In genomic region chr9:123738664-123739063, GRCh38 we compare ENCODE assay signal across 1 cellular context.
TF ChIP-seq lines count a peak whose summit lies in the region.

No MANE protein-coding gene starts in this region.

TF ChIP-seq in HepG2, 621 proteins besides CTCF, POLR2A, EP300 and RAD21 (continued from another document and continues in another):
- TF ChIP-seq HNF1B (CRISPR knock-in tag; IDR thresholded peaks at IDR 0.05): no peak
- TF ChIP-seq, protein P1, sequence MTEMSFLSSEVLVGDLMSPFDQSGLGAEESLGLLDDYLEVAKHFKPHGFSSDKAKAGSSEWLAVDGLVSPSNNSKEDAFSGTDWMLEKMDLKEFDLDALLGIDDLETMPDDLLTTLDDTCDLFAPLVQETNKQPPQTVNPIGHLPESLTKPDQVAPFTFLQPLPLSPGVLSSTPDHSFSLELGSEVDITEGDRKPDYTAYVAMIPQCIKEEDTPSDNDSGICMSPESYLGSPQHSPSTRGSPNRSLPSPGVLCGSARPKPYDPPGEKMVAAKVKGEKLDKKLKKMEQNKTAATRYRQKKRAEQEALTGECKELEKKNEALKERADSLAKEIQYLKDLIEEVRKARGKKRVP (CRISPR knock-in tag; IDR thresholded peaks at IDR 0.05): peak in 1 of 2 experiments; percentile 52; a peak in 2 of 4 replicates
- no peak for TF ChIP-seq ZZZ3 (CRISPR knock-in tag; IDR thresholded peaks at IDR 0.05; ENCODE audit: borderline replicate concordance)
- no peak for TF ChIP-seq ZBTB7A (CRISPR knock-in tag; IDR thresholded peaks at IDR 0.05)
- TF ChIP-seq ZNF605 (CRISPR knock-in tag; IDR thresholded peaks at IDR 0.05): no peak
- no peak for TF ChIP-seq TEAD2 (CRISPR knock-in tag; IDR thresholded peaks at IDR 0.05)
- TF ChIP-seq ARNTL (CRISPR knock-in tag; IDR thresholded peaks at IDR 0.05): no peak
- TF ChIP-seq SP2 (CRISPR knock-in tag; IDR thresholded peaks at IDR 0.05): no peak
- no peak for TF ChIP-seq RBFOX2 (IDR thresholded peaks at IDR 0.05; ENCODE audit: low read depth, low read length)
- no peak for TF ChIP-seq ZNF746 (CRISPR knock-in tag; IDR thresholded peaks at IDR 0.05)
- TF ChIP-seq RFX5 (IDR thresholded peaks at IDR 0.05; ENCODE audit: low read depth, low read length): no peak
- TF ChIP-seq ZNF879 (CRISPR knock-in tag; IDR thresholded peaks at IDR 0.05): no peak
- no peak for TF ChIP-seq ATRX (CRISPR knock-in tag; IDR thresholded peaks at IDR 0.05; ENCODE audit: borderline replicate concordance)
- TF ChIP-seq CHD4 (IDR thresholded peaks at IDR 0.05; ENCODE audit: borderline replicate concordance, low read length): no peak
- no peak for TF ChIP-seq ZNF674 (CRISPR knock-in tag; IDR thresholded peaks at IDR 0.05; ENCODE audit: low read depth)
- TF ChIP-seq MYNN (CRISPR knock-in tag; IDR thresholded peaks at IDR 0.05; ENCODE audit: low read depth): no peak
- TF ChIP-seq CCDC6 (CRISPR knock-in tag; IDR thresholded peaks at IDR 0.05): no peak
- no peak for TF ChIP-seq BORCS8-MEF2B (CRISPR knock-in tag; IDR thresholded peaks at IDR 0.05)
- TF ChIP-seq ZNF430 (CRISPR knock-in tag; IDR thresholded peaks at IDR 0.05): no peak
- TF ChIP-seq DMTF1 (CRISPR knock-in tag; IDR thresholded peaks at IDR 0.05): no peak
- no peak for TF ChIP-seq FOXK1 (CRISPR knock-in tag; IDR thresholded peaks at IDR 0.05; ENCODE audit: borderline replicate concordance, low read depth)
- TF ChIP-seq NCOA2 (CRISPR knock-in tag; IDR thresholded peaks at IDR 0.05): 0 out of 2 replicates have a peak, but pooled peaks have one; percentile 28
- TF ChIP-seq ZSCAN20 (CRISPR knock-in tag; IDR thresholded peaks at IDR 0.05; ENCODE audit: borderline replicate concordance): no peak
- TF ChIP-seq NCOA5 (CRISPR knock-in tag; IDR thresholded peaks at IDR 0.05): no peak
- TF ChIP-seq DR1 (CRISPR knock-in tag; IDR thresholded peaks at IDR 0.05): no peak
- no peak for TF ChIP-seq ZNF484 (CRISPR knock-in tag; IDR thresholded peaks at IDR 0.05; ENCODE audit: borderline replicate concordance, low read depth)
- 0 out of 2 replicates have a peak, but pooled peaks have one; percentile 23 for TF ChIP-seq BCL6 (CRISPR knock-in tag; IDR thresholded peaks at IDR 0.05)
- TF ChIP-seq ZNF574 (CRISPR knock-in tag; IDR thresholded peaks at IDR 0.05): no peak
- TF ChIP-seq, protein P2, sequence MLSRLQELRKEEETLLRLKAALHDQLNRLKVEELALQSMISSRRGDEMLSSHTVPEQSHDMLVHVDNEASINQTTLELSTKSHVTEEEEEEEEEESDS (CRISPR knock-in tag; IDR thresholded peaks at IDR 0.05; ENCODE audit: borderline replicate concordance): no peak
- TF ChIP-seq ZSCAN29 (CRISPR knock-in tag; conservative IDR thresholded peaks at IDR 0.05): no peak
- TF ChIP-seq ZC3H4 (CRISPR knock-in tag; IDR thresholded peaks at IDR 0.05; ENCODE audit: borderline replicate concordance): no peak
- TF ChIP-seq SMAD1 (CRISPR knock-in tag; IDR thresholded peaks at IDR 0.05; ENCODE audit: borderline replicate concordance, low read depth): no peak
- TF ChIP-seq PCBP2 (optimal IDR thresholded peaks at IDR 0.05; ENCODE audit: low read depth, low read length, poor library complexity, severe bottlenecking): no peak
- TF ChIP-seq THAP11 (CRISPR knock-in tag; IDR thresholded peaks at IDR 0.05): no peak
- TF ChIP-seq HNF4A (CRISPR knock-in tag; IDR thresholded peaks at IDR 0.05): peak; percentile 8; the same call in 1 of the 2 replicates
- no peak for TF ChIP-seq ZNF607 (CRISPR knock-in tag; IDR thresholded peaks at IDR 0.05; ENCODE audit: borderline replicate concordance)
- TF ChIP-seq ZKSCAN5 (CRISPR knock-in tag; IDR thresholded peaks at IDR 0.05): no peak
- TF ChIP-seq, protein P3, sequence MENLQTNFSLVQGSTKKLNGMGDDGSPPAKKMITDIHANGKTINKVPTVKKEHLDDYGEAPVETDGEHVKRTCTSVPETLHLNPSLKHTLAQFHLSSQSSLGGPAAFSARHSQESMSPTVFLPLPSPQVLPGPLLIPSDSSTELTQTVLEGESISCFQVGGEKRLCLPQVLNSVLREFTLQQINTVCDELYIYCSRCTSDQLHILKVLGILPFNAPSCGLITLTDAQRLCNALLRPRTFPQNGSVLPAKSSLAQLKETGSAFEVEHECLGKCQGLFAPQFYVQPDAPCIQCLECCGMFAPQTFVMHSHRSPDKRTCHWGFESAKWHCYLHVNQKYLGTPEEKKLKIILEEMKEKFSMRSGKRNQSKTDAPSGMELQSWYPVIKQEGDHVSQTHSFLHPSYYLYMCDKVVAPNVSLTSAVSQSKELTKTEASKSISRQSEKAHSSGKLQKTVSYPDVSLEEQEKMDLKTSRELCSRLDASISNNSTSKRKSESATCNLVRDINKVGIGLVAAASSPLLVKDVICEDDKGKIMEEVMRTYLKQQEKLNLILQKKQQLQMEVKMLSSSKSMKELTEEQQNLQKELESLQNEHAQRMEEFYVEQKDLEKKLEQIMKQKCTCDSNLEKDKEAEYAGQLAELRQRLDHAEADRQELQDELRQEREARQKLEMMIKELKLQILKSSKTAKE (CRISPR knock-in tag; IDR thresholded peaks at IDR 0.05; ENCODE audit: borderline replicate concordance): no peak
- TF ChIP-seq, protein P4, sequence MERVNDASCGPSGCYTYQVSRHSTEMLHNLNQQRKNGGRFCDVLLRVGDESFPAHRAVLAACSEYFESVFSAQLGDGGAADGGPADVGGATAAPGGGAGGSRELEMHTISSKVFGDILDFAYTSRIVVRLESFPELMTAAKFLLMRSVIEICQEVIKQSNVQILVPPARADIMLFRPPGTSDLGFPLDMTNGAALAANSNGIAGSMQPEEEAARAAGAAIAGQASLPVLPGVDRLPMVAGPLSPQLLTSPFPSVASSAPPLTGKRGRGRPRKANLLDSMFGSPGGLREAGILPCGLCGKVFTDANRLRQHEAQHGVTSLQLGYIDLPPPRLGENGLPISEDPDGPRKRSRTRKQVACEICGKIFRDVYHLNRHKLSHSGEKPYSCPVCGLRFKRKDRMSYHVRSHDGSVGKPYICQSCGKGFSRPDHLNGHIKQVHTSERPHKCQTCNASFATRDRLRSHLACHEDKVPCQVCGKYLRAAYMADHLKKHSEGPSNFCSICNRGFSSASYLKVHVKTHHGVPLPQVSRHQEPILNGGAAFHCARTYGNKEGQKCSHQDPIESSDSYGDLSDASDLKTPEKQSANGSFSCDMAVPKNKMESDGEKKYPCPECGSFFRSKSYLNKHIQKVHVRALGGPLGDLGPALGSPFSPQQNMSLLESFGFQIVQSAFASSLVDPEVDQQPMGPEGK (CRISPR knock-in tag; IDR thresholded peaks at IDR 0.05): no peak
- TF ChIP-seq, protein P5, sequence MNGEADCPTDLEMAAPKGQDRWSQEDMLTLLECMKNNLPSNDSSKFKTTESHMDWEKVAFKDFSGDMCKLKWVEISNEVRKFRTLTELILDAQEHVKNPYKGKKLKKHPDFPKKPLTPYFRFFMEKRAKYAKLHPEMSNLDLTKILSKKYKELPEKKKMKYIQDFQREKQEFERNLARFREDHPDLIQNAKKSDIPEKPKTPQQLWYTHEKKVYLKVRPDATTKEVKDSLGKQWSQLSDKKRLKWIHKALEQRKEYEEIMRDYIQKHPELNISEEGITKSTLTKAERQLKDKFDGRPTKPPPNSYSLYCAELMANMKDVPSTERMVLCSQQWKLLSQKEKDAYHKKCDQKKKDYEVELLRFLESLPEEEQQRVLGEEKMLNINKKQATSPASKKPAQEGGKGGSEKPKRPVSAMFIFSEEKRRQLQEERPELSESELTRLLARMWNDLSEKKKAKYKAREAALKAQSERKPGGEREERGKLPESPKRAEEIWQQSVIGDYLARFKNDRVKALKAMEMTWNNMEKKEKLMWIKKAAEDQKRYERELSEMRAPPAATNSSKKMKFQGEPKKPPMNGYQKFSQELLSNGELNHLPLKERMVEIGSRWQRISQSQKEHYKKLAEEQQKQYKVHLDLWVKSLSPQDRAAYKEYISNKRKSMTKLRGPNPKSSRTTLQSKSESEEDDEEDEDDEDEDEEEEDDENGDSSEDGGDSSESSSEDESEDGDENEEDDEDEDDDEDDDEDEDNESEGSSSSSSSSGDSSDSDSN (CRISPR knock-in tag; IDR thresholded peaks at IDR 0.05): no peak
- TF ChIP-seq SMYD3 (CRISPR knock-in tag; IDR thresholded peaks at IDR 0.05): no peak
- no peak for TF ChIP-seq ZFYVE20 (CRISPR knock-in tag; IDR thresholded peaks at IDR 0.05; ENCODE audit: borderline replicate concordance, low read depth)
- peak; percentile 66 for TF ChIP-seq FOXA3 (CRISPR knock-in tag; IDR thresholded peaks at IDR 0.05)
- TF ChIP-seq FIP1L1 (IDR thresholded peaks at IDR 0.05; ENCODE audit: borderline replicate concordance, insufficient read depth, low read depth, low read length): no peak
- no peak for TF ChIP-seq BCL3 (CRISPR knock-in tag; IDR thresholded peaks at IDR 0.05)
- TF ChIP-seq, protein P6, sequence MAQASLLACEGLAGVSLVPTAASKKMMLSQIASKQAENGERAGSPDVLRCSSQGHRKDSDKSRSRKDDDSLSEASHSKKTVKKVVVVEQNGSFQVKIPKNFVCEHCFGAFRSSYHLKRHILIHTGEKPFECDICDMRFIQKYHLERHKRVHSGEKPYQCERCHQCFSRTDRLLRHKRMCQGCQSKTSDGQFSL (CRISPR knock-in tag; IDR thresholded peaks at IDR 0.05): no peak
- no peak for TF ChIP-seq NFYB (CRISPR knock-in tag; IDR thresholded peaks at IDR 0.05)
- TF ChIP-seq ZNF235 (CRISPR knock-in tag; IDR thresholded peaks at IDR 0.05; ENCODE audit: borderline replicate concordance): no peak
- TF ChIP-seq PHF20 (CRISPR knock-in tag; IDR thresholded peaks at IDR 0.05): no peak
- no peak for TF ChIP-seq TP53 (CRISPR knock-in tag; conservative IDR thresholded peaks at IDR 0.05)
- no peak for TF ChIP-seq RFXAP (CRISPR knock-in tag; IDR thresholded peaks at IDR 0.05; ENCODE audit: borderline replicate concordance)
